8 cellular contexts compared by ENCODE assay signal in genomic region chr11:66282468-66283455, GRCh38. TPM values are rescaled to one million over a fixed set of nuclear protein-coding genes. Genes with fewer than 3 reads are reported as not detected.
DNase-seq lines count a peak whose midpoint lies in the region; ATAC-seq, FAIRE-seq and TF ChIP-seq lines count a peak whose summit lies in the region.

No MANE protein-coding gene starts in this region.

- peak overlapping the region; percentile 12 for H3K9ac ChIP-seq in astrocyte (ENCODE audit: low read length)

- no peak overlapping the region for H3K27ac Mint-ChIP-seq in astrocyte (ENCODE audit: unreplicated experiment)

- TF ChIP-seq CTCF in astrocyte (IDR thresholded peaks at IDR 0.05; ENCODE audit: insufficient read depth, low read depth, low read length) (peak; percentile 75), gastrocnemius medialis (IDR thresholded peaks at IDR 0.05 in 4 of 5, conservative IDR thresholded peaks at IDR 0.05 in 1 of 5) (peak; percentile 95 to 99 (median 98))

- peaks cover 7% of the 10 kb centered on the region for H3K36me3 ChIP-seq in astrocyte (ENCODE audit: insufficient read depth, low read length)
- H3K36me3 ChIP-seq in gastrocnemius medialis: peaks cover 0 to 6% of the 10 kb centered on the region in 2 donors

- H4K20me1 ChIP-seq in astrocyte (ENCODE audit: insufficient read depth, low read length): peaks cover 77% of the 10 kb centered on the region

- peaks cover 10% of the 10 kb centered on the region for H3K4me1 Mint-ChIP-seq in astrocyte (ENCODE audit: low read depth, unreplicated experiment)

- no peaks in the 10 kb centered on the region for H3K9me3 Mint-ChIP-seq in astrocyte (ENCODE audit: unreplicated experiment)

- no peak overlapping the region for H3K27ac ChIP-seq in astrocyte (ENCODE audit: low read depth, low read length)
- no peak overlapping the region for H3K27ac ChIP-seq in gastrocnemius medialis

- no peak overlapping the region for H2AFZ ChIP-seq in astrocyte (ENCODE audit: low read depth, low read length)

- peaks cover 32% of the 10 kb centered on the region for H3K79me2 ChIP-seq in astrocyte (ENCODE audit: insufficient read depth, low read length)

- peaks cover 2% of the 10 kb centered on the region for H3K36me3 Mint-ChIP-seq in astrocyte (ENCODE audit: low read depth, unreplicated experiment)

- peak; percentile 57 for ATAC-seq in GM18519 (IDR thresholded peaks at IDR 0.05; ENCODE audit: low FRiP score, unreplicated experiment)
- ATAC-seq in HG03025 (IDR thresholded peaks at IDR 0.05; ENCODE audit: low FRiP score, unreplicated experiment): peak; percentile 67
- ATAC-seq in gastrocnemius medialis: peak; percentile 84 to 85

- no peak overlapping the region for H3K4me2 ChIP-seq in astrocyte (ENCODE audit: low read length)

- H3K9me3 ChIP-seq in astrocyte (ENCODE audit: insufficient read depth, low read depth, low read length) (no peaks in the 10 kb centered on the region), gastrocnemius medialis (no peaks in the 10 kb centered on the region)

- peak; percentile 80 for DNase-seq in A172 (ENCODE audit: low spot score)
- peak; percentile 75 for DNase-seq in NCI-H2081 treated with DMSO at 0.1 percent for 48 hours (lab: John Stamatoyannopoulos, UW)
- peak; percentile 93 for DNase-seq in T1000 (lab: John Stamatoyannopoulos, UW)
- DNase-seq in astrocyte (ENCODE audit: low read depth): peak; percentile 88
- peak; percentile 98 for DNase-seq in hepatic stellate cell (ENCODE audit: low spot score)
- peak; percentile 84 to 92 for DNase-seq in gastrocnemius medialis

- intact Hi-C loops in gastrocnemius medialis (cut with DNase I; ENCODE audit: low total_unique reads): loop anchor here (1.0 kb wide), 1 partner anchor 60 kb away; no protein-coding TSS in a partner anchor

- TF ChIP-seq POLR2A in gastrocnemius medialis (IDR thresholded peaks at IDR 0.05): no peak

- H3K4me3 Mint-ChIP-seq in astrocyte (ENCODE audit: unreplicated experiment): no peak overlapping the region

- FAIRE-seq in astrocyte (lab: Jason Lieb, UNC): peak; percentile 20

- no peaks in the 10 kb centered on the region for H3K27me3 Mint-ChIP-seq in astrocyte (ENCODE audit: low read depth, unreplicated experiment)

- peaks cover 23% of the 10 kb centered on the region for H3K4me1 ChIP-seq in astrocyte (ENCODE audit: insufficient read depth, low read length)
- H3K4me1 ChIP-seq in gastrocnemius medialis: peaks cover 10 to 20% of the 10 kb centered on the region in 2 donors

- H3K4me3 ChIP-seq in astrocyte (ENCODE audit: insufficient read depth, low read depth, low read length) (no peak overlapping the region), gastrocnemius medialis (no peak overlapping the region)

- in situ Hi-C loops in gastrocnemius medialis (cut with MboI; ENCODE audit: low sequenced_read_pairs in 4 of 4): loop anchor here in 1 of 4 donors (10.0 kb wide), 1 partner anchor 58 kb away; no protein-coding TSS in a partner anchor

- H3K27me3 ChIP-seq in astrocyte (ENCODE audit: insufficient read depth, low read length) (no peaks in the 10 kb centered on the region), gastrocnemius medialis (no peaks in the 10 kb centered on the region)

RNA-seq across cellular contexts. Expression of gene CNIH2, which starts 4.8 kb away (rescaled TPM):
- 0.72 and 1.9 TPM in 2 replicates for total RNA-seq in A172 (2014; rRNA removed; shearing (Covaris generic))
- 12.2 and 12.3 TPM in 2 replicates for total RNA-seq in astrocyte
- not detected for total RNA-seq in gastrocnemius medialis

RNA-seq across cellular contexts. Expression of gene YIF1A, which starts 6.2 kb away (rescaled TPM):
- 86.1 and 109 TPM in 2 replicates for total RNA-seq in A172 (2014; rRNA removed; shearing (Covaris generic))
- total RNA-seq in astrocyte: 129 and 159 TPM in 2 replicates
- total RNA-seq in gastrocnemius medialis: 100 to 1,000 TPM; 106 to 137 (median 113) TPM

RNA-seq across cellular contexts. Expression of gene TMEM151A, which starts 8.9 kb away (rescaled TPM):
- 0.05 TPM in 1 of 2 replicates, not detected in the other for total RNA-seq in A172 (2014; rRNA removed; shearing (Covaris generic))
- total RNA-seq in astrocyte (1.8 and 2.0 TPM in 2 replicates), gastrocnemius medialis (not detected)

RNA-seq across cellular contexts. Expression of gene RAB1B, which starts 14.3 kb away (rescaled TPM):
- total RNA-seq in A172 (2014; rRNA removed; shearing (Covaris generic)): 132 and 133 TPM in 2 replicates
- total RNA-seq in astrocyte (109 and 120 TPM in 2 replicates), gastrocnemius medialis (100 to 1,000 TPM in 3 of 4 donors, 10 to 100 TPM in 1; 96.0 to 194 (median 130) TPM)

RNA-seq across cellular contexts. Expression of gene KLC2, which starts 25.3 kb away (rescaled TPM):
- 21.4 and 28.2 TPM in 2 replicates for total RNA-seq in A172 (2014; rRNA removed; shearing (Covaris generic))
- total RNA-seq in astrocyte: 43.1 and 44.8 TPM in 2 replicates
- total RNA-seq in gastrocnemius medialis: 10 to 100 TPM; 28.4 to 58.7 (median 51.2) TPM
